Comparison of ENCODE assay signal across 17 cellular contexts in genomic region chr9:20208156-20208555, GRCh38.
DNase-seq lines count a peak whose midpoint lies in the region; ATAC-seq and TF ChIP-seq lines count a peak whose summit lies in the region.
"Had no signal": no experiment of that assay in that cellular context is flagged by ENCODE, and none has a peak within 500 bp of the region (broad histone marks: within the 10 kb centered on the region; RNA-seq: fewer than 3 reads in every experiment).

No MANE protein-coding gene starts in this region.

- H3K36me3 Mint-ChIP-seq in activated naive CD4-positive, alpha-beta T cell treated with anti-CD3 and anti-CD28 coated beads for 36 hours (ENCODE audit: low read depth): no peaks in the 10 kb centered on the region
- H3K36me3 Mint-ChIP-seq in T-helper 17 cell (ENCODE audit: low read depth): peaks cover 2% of the 10 kb centered on the region
- peaks cover 6% of the 10 kb centered on the region for H3K36me3 Mint-ChIP-seq in activated T-helper 1 cell treated with anti-CD3 and anti-CD28 coated beads, Interleukin-12 subunit alpha, Interleukin-12 subunit beta, Interleukin-2, Interleukin-4 antibody, amounts not matched to agents 30 ng/mL and 10 ng/mL and 1 ng/mL, durations not matched to agents 14 hours and 24 hours and 36 hours (ENCODE audit: low read depth)
- no peaks in the 10 kb centered on the region for H3K36me3 Mint-ChIP-seq in nephron progenitor cell (ENCODE audit: low read depth)
- H3K36me3 Mint-ChIP-seq: CD14-positive monocyte had no signal

- no peak overlapping the region for H3K27ac ChIP-seq in esophagus muscularis mucosa (replicated peaks in 1 of 4)

- TF ChIP-seq POLR2A in esophagus muscularis mucosa (IDR thresholded peaks at IDR 0.05; ENCODE audit: low read depth): no peak

- 93% methylated on average over 6 of the region's 6 CpGs for WGBS in esophagus muscularis mucosa

- no peaks in the 10 kb centered on the region for H3K4me1 ChIP-seq in esophagus muscularis mucosa

- no peak for TF ChIP-seq EP300 in esophagus muscularis mucosa (IDR thresholded peaks at IDR 0.05)

- H3K4me1 Mint-ChIP-seq in activated naive CD4-positive, alpha-beta T cell treated with anti-CD3 and anti-CD28 coated beads for 36 hours (ENCODE audit: low read depth): peaks cover 31% of the 10 kb centered on the region
- H3K4me1 Mint-ChIP-seq in T-helper 17 cell: peaks cover 21% of the 10 kb centered on the region
- H3K4me1 Mint-ChIP-seq in activated T-helper 1 cell treated with anti-CD3 and anti-CD28 coated beads, Interleukin-12 subunit alpha, Interleukin-12 subunit beta, Interleukin-2, Interleukin-4 antibody, amounts not matched to agents 30 ng/mL and 10 ng/mL and 1 ng/mL, durations not matched to agents 14 hours and 24 hours and 36 hours (ENCODE audit: low read depth): peaks cover 40% of the 10 kb centered on the region
- H3K4me1 Mint-ChIP-seq in nephron progenitor cell: peaks cover 42% of the 10 kb centered on the region
- H3K4me1 Mint-ChIP-seq: CD14-positive monocyte had no signal

- intact Hi-C loops in activated naive CD4-positive, alpha-beta T cell treated with anti-CD3 and anti-CD28 coated beads for 36 hours (cut with micrococcal nuclease): loop anchor here (2.0 to 5.0 kb wide), 3 partner anchors 147 to 415 kb away; partner anchors contain the start of gene MLLT3
- intact Hi-C loops in activated T-helper 1 cell treated with anti-CD3 and anti-CD28 coated beads, Interleukin-12 subunit alpha, Interleukin-12 subunit beta, Interleukin-2, Interleukin-4 antibody, amounts not matched to agents 30 ng/mL and 10 ng/mL and 1 ng/mL, durations not matched to agents 14 hours and 24 hours and 36 hours (cut with micrococcal nuclease): loop anchor here (2.0 to 10.0 kb wide), 5 partner anchors 49 to 1873 kb away; partner anchors contain the start of gene HACD4
- intact Hi-C loops in esophagus muscularis mucosa (cut with DNase I): no loop called here

- H3K27ac Mint-ChIP-seq in activated naive CD4-positive, alpha-beta T cell treated with anti-CD3 and anti-CD28 coated beads for 36 hours: peak overlapping the region; percentile 22
- H3K27ac Mint-ChIP-seq in T-helper 17 cell (peak overlapping the region; percentile 95), nephron progenitor cell (peak overlapping the region; percentile 9)
- peak overlapping the region; percentile 89 for H3K27ac Mint-ChIP-seq in activated T-helper 1 cell treated with anti-CD3 and anti-CD28 coated beads, Interleukin-12 subunit alpha, Interleukin-12 subunit beta, Interleukin-2, Interleukin-4 antibody, amounts not matched to agents 30 ng/mL and 10 ng/mL and 1 ng/mL, durations not matched to agents 14 hours and 24 hours and 36 hours
- H3K27ac Mint-ChIP-seq: CD14-positive monocyte had no signal

- no peak overlapping the region for H3K4me3 Mint-ChIP-seq in activated naive CD4-positive, alpha-beta T cell treated with anti-CD3 and anti-CD28 coated beads for 36 hours
- H3K4me3 Mint-ChIP-seq in T-helper 17 cell (peak overlapping the region; percentile 19), nephron progenitor cell (no peak overlapping the region)
- H3K4me3 Mint-ChIP-seq in activated T-helper 1 cell treated with anti-CD3 and anti-CD28 coated beads, Interleukin-12 subunit alpha, Interleukin-12 subunit beta, Interleukin-2, Interleukin-4 antibody, amounts not matched to agents 30 ng/mL and 10 ng/mL and 1 ng/mL, durations not matched to agents 14 hours and 24 hours and 36 hours: no peak overlapping the region
- H3K4me3 Mint-ChIP-seq: CD14-positive monocyte had no signal

- ATAC-seq in T-helper 17 cell: no peak
- ATAC-seq in HG03442 (IDR thresholded peaks at IDR 0.05; ENCODE audit: unreplicated experiment): no peak

- H3K27me3 Mint-ChIP-seq in activated naive CD4-positive, alpha-beta T cell treated with anti-CD3 and anti-CD28 coated beads for 36 hours (ENCODE audit: low read depth): no peaks in the 10 kb centered on the region
- H3K27me3 Mint-ChIP-seq in T-helper 17 cell (no peaks in the 10 kb centered on the region), nephron progenitor cell (ENCODE audit: low read depth, poor library complexity) (no peaks in the 10 kb centered on the region)
- no peaks in the 10 kb centered on the region for H3K27me3 Mint-ChIP-seq in activated T-helper 1 cell treated with anti-CD3 and anti-CD28 coated beads, Interleukin-12 subunit alpha, Interleukin-12 subunit beta, Interleukin-2, Interleukin-4 antibody, amounts not matched to agents 30 ng/mL and 10 ng/mL and 1 ng/mL, durations not matched to agents 14 hours and 24 hours and 36 hours (ENCODE audit: insufficient read depth)

- no peaks in the 10 kb centered on the region for H3K9me3 Mint-ChIP-seq in activated naive CD4-positive, alpha-beta T cell treated with anti-CD3 and anti-CD28 coated beads for 36 hours
- H3K9me3 Mint-ChIP-seq in activated T-helper 1 cell treated with anti-CD3 and anti-CD28 coated beads, Interleukin-12 subunit alpha, Interleukin-12 subunit beta, Interleukin-2, Interleukin-4 antibody, amounts not matched to agents 30 ng/mL and 10 ng/mL and 1 ng/mL, durations not matched to agents 14 hours and 24 hours and 36 hours: no peaks in the 10 kb centered on the region
- H3K9me3 Mint-ChIP-seq in nephron progenitor cell: no peaks in the 10 kb centered on the region

- no peak overlapping the region for H3K4me3 ChIP-seq in esophagus muscularis mucosa

- no peaks in the 10 kb centered on the region for H3K27me3 ChIP-seq in esophagus muscularis mucosa

- H3K9me3 ChIP-seq in T-helper 17 cell (ENCODE audit: control insufficient read depth, low read length, poor library complexity, severe bottlenecking) (no peaks in the 10 kb centered on the region), esophagus muscularis mucosa (no peaks in the 10 kb centered on the region)

- CTCF ChIA-PET in activated naive CD4-positive, alpha-beta T cell treated with anti-CD3 and anti-CD28 coated beads for 36 hours (lab: Charles Lee): interaction anchor here (0.9 kb wide), 1 partner anchor 11 kb away, joined by 3 read pairs; no protein-coding TSS in a partner anchor

- TF ChIP-seq CTCF in nephron progenitor cell (IDR thresholded peaks at IDR 0.05) (no peak), esophagus muscularis mucosa (IDR thresholded peaks at IDR 0.05) (no peak)

- no peaks in the 10 kb centered on the region for H3K36me3 ChIP-seq in esophagus muscularis mucosa

- no peak for DNase-seq in activated naive CD4-positive, alpha-beta T cell treated with anti-CD3 and anti-CD28 coated beads for 36 hours
- DNase-seq in activated naive CD4-positive, alpha-beta T cell treated with Interleukin-2 at 50 U/mL for 16 hours: no peak
- DNase-seq in T-helper 17 cell (no peak), nephron progenitor cell (no peak), esophagus muscularis mucosa (ENCODE audit: extremely low spot score) (no peak)
- DNase-seq in activated T-helper 1 cell treated with anti-CD3 and anti-CD28 coated beads, Interleukin-12 subunit alpha, Interleukin-12 subunit beta, Interleukin-2, Interleukin-4 antibody, amounts not matched to agents 30 ng/mL and 10 ng/mL and 1 ng/mL, durations not matched to agents 14 hours and 24 hours and 36 hours (ENCODE audit: low spot score): no peak
- DNase-seq: ACHN; AML-193; COR-L47; NCI-H1048; NCI-H1436 treated with DMSO at 0.1 percent for 48 hours; NCI-H2029 treated with DMSO at 0.1 percent for 48 hours; NCI-H2171 treated with DMSO at 0.1 percent for 48 hours; NCI-H446 treated with DMSO at 0.1 percent for 48 hours; NK-92 treated with Interleukin-12 subunit alpha and Interleukin-12 subunit beta, amount 100 ng/mL, for 24 hours had no signal

Comparison
In these comparisons a context has a peak if more than half of its experiments do, and no peak if none do; other contexts are left out.
1. H3K27ac Mint-ChIP-seq: peak in every context shown above with its lines; median percentile 95 in T-helper 17 cell; 89 in activated T-helper 1 cell treated with anti-CD3 and anti-CD28 coated beads, Interleukin-12 subunit alpha, Interleukin-12 subunit beta, Interleukin-2, Interleukin-4 antibody, amounts not matched to agents 30 ng/mL and 10 ng/mL and 1 ng/mL, durations not matched to agents 14 hours and 24 hours and 36 hours; 22 in activated naive CD4-positive, alpha-beta T cell treated with anti-CD3 and anti-CD28 coated beads for 36 hours; 9 in nephron progenitor cell.